ENCODE assay signal across 9 cellular contexts in the genomic region with DNA sequence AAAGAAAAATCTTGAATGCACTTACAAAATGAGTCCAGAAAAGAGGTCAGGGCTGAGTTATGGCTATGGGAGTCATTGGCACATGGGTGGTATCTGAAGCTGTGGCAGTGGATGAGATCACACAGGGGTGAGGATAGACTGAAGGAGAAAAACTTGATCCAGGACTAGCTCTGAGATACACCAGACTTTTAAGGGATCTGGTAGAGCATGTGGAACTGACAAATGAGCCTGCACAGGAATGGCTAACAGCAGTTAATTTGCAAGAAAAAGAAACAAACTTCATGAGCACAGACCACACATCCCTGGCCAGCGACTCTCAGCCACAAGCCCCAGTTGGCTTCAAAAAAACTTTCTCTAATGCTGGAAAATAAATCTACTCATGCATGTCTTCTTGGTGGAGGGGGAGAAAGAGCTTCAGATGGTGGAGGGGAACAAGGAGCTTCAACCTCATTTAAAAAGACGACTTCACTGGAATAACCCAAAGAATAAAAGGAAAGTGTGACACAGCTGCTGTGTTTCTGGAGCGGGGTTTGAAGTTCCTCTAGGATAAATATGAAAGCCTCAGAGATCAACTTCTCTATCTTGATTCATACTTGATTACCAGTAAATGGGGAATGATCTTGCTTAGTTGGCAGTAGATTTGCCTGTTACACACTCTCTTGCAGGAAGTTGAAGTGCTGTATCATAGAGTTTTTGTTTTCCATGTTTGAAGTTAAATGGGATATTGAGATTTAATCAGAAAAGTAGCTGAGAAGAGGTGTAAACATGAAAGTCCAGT. TPM values are rescaled to one million over a fixed set of nuclear protein-coding genes. Genes with fewer than 3 reads are reported as not detected.
DNase-seq lines count a peak whose midpoint lies in the region; ATAC-seq and TF ChIP-seq lines count a peak whose summit lies in the region.
"Had no signal": no experiment of that assay in that cellular context is flagged by ENCODE, and none has a peak within 500 bp of the region (broad histone marks: within the 10 kb centered on the region; RNA-seq: fewer than 3 reads in every experiment).

No MANE protein-coding gene starts in this region.

- H3K36me3 ChIP-seq in CD8-positive, alpha-beta memory T cell (ENCODE audit: insufficient read depth, low read length): peaks cover 12% of the 10 kb centered on the region

- H3K27ac ChIP-seq in CD8-positive, alpha-beta memory T cell (ENCODE audit: low read depth, low read length): no peak overlapping the region
- H3K27ac ChIP-seq in RWPE1: no peak overlapping the region

- CTCF ChIA-PET in CD8-positive, alpha-beta memory T cell (lab: Charles Lee): interaction anchor here (0.9 kb wide), 1 partner anchor 28 kb away, joined by 3 read pairs; no protein-coding TSS in a partner anchor
- CTCF ChIA-PET in RWPE1 (lab: Yijun Ruan, JAX): no interaction called here

- DNase-seq in CD8-positive, alpha-beta memory T cell: no peak
- no peak for DNase-seq in effector memory CD8-positive, alpha-beta T cell
- DNase-seq in progenitor cell of endocrine pancreas (ENCODE audit: low spot score, unreplicated experiment) (no peak), hypothalamus (lab: John Stamatoyannopoulos, UW) (no peak), RWPE1 (ENCODE audit: low spot score) (no peak), inferior parietal cortex (ENCODE audit: extremely low spot score) (no peak), GM10266 (ENCODE audit: extremely low spot score) (no peak)
- DNase-seq: activated gamma-delta T cell treated with Interleukin-2 at 50 U/mL for 16 hours had no signal

- H3K4me3 ChIP-seq in CD8-positive, alpha-beta memory T cell (ENCODE audit: low read length): no peak overlapping the region

- H3K27me3 ChIP-seq in CD8-positive, alpha-beta memory T cell (ENCODE audit: insufficient read depth, low read length, poor library complexity, severe bottlenecking): no peaks in the 10 kb centered on the region

- peak; percentile 34 for ATAC-seq in HG03432 (IDR thresholded peaks at IDR 0.05; ENCODE audit: unreplicated experiment)
- ATAC-seq in effector memory CD8-positive, alpha-beta T cell (replicated peaks): no peak

- POLR2A ChIA-PET in CD8-positive, alpha-beta memory T cell (lab: Charles Lee): no interaction called here
- POLR2A ChIA-PET in RWPE1 (lab: Yijun Ruan, JAX; ENCODE audit: low non-redundant PET): no interaction called here

- peak overlapping the region in 5 of 7 donors; percentile 2 to 47 (median 17) for H3K4me3 Mint-ChIP-seq in CD8-positive, alpha-beta memory T cell
- H3K4me3 Mint-ChIP-seq in effector memory CD8-positive, alpha-beta T cell: peak overlapping the region in 1 of 2 donors; percentile 24
- H3K4me3 Mint-ChIP-seq in progenitor cell of endocrine pancreas (ENCODE audit: low read depth): no peak overlapping the region

- H3K9me3 Mint-ChIP-seq in CD8-positive, alpha-beta memory T cell: no peaks in the 10 kb centered on the region
- no peaks in the 10 kb centered on the region for H3K9me3 Mint-ChIP-seq in effector memory CD8-positive, alpha-beta T cell
- H3K9me3 Mint-ChIP-seq in progenitor cell of endocrine pancreas (ENCODE audit: low read depth): no peaks in the 10 kb centered on the region

- no peak for TF ChIP-seq CTCF in progenitor cell of endocrine pancreas (IDR thresholded peaks at IDR 0.05; ENCODE audit: unreplicated experiment)
- no peak for TF ChIP-seq CTCF in RWPE1 (conservative IDR thresholded peaks at IDR 0.05; ENCODE audit: low read depth)
- no peak for TF ChIP-seq CTCF in GM10266 (IDR thresholded peaks at IDR 0.05; ENCODE audit: control insufficient read depth, insufficient read depth, low read depth, missing control alignments)

- H3K4me1 ChIP-seq in CD8-positive, alpha-beta memory T cell (ENCODE audit: insufficient read depth, low read length): peaks cover 60% of the 10 kb centered on the region

- peaks cover 74 to 94% (median 94%) of the 10 kb centered on the region in 3 donors for H3K4me1 Mint-ChIP-seq in CD8-positive, alpha-beta memory T cell
- peaks cover 56 to 64% of the 10 kb centered on the region in 2 donors for H3K4me1 Mint-ChIP-seq in effector memory CD8-positive, alpha-beta T cell (ENCODE audit: low read depth in 2 of 2)
- H3K4me1 Mint-ChIP-seq in progenitor cell of endocrine pancreas (ENCODE audit: low read depth): peaks cover 27% of the 10 kb centered on the region

- H3K9me3 ChIP-seq in CD8-positive, alpha-beta memory T cell (ENCODE audit: low read length): no peaks in the 10 kb centered on the region

- no peaks in the 10 kb centered on the region for H3K27me3 Mint-ChIP-seq in CD8-positive, alpha-beta memory T cell
- H3K27me3 Mint-ChIP-seq in effector memory CD8-positive, alpha-beta T cell: no peaks in the 10 kb centered on the region
- H3K27me3 Mint-ChIP-seq in progenitor cell of endocrine pancreas: no peaks in the 10 kb centered on the region

- peak overlapping the region; percentile 4 to 92 (median 70) for H3K27ac Mint-ChIP-seq in CD8-positive, alpha-beta memory T cell
- H3K27ac Mint-ChIP-seq in effector memory CD8-positive, alpha-beta T cell: peak overlapping the region; percentile 62 to 83
- peak overlapping the region; percentile 26 for H3K27ac Mint-ChIP-seq in progenitor cell of endocrine pancreas

- peaks cover 7 to 44% (median 17%) of the 10 kb centered on the region in 3 donors for H3K36me3 Mint-ChIP-seq in CD8-positive, alpha-beta memory T cell
- peaks cover 47% of the 10 kb centered on the region for H3K36me3 Mint-ChIP-seq in effector memory CD8-positive, alpha-beta T cell (ENCODE audit: insufficient read depth)
- peaks cover 3% of the 10 kb centered on the region for H3K36me3 Mint-ChIP-seq in progenitor cell of endocrine pancreas (ENCODE audit: insufficient read depth)

RNA-seq across cellular contexts. Expression of a gene that starts 33.7 kb away (rescaled TPM):
- 100 to 1,000 TPM; 295 to 311 TPM for total RNA-seq in CD8-positive, alpha-beta memory T cell
- polyA plus RNA-seq in CD8-positive, alpha-beta memory T cell: 207 TPM
- total RNA-seq in progenitor cell of endocrine pancreas: 8.0 and 9.3 TPM in 2 replicates

Comparison
In these comparisons a context has a peak if more than half of its experiments do, and no peak if none do; other contexts are left out.
1. RNA of a gene that starts 33.7 kb away (total RNA-seq): 295 to 311 TPM in CD8-positive, alpha-beta memory T cell; 8.0 to 9.3 TPM in progenitor cell of endocrine pancreas; every median in the first group is over 10 times any median in the second.
2. Peak in every context shown above with its lines, with median percentiles within 50 percentile points of each other: H3K27ac Mint-ChIP-seq.